In the genomic region with DNA sequence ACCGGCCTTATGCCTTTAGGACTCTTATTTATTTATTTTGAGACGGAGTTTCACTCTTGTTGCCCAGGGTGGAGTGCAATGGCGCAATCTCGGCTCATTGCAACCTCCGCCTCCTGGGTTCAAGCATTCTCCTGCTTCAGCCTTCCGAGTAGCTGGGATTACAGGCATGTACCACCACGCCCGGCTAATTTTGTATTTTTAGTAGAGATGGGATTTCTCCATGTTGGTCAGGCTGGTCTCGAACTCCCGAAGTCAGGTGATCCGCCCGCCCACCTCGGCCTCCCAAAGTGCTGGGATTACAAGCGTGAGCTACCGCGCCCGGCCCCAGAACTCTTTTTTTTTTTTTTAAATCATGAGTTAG, we compare ENCODE assay signal across 8 cellular contexts. TPM values are rescaled to one million over a fixed set of nuclear protein-coding genes. Genes with fewer than 3 reads are reported as not detected.
DNase-seq lines count a peak whose midpoint lies in the region; ATAC-seq and TF ChIP-seq lines count a peak whose summit lies in the region.
"Not testable (repeated sequence)": the region's sequence is repeated elsewhere in the genome, so short reads cannot be mapped to it uniquely, and the experiment has no call there.

No MANE protein-coding gene starts in this region.

- not testable (repeated sequence) for H3K9me3 ChIP-seq in PC-9 (ENCODE audit: insufficient read depth, low read depth); colonic mucosa; mucosa of rectum (ENCODE audit: control insufficient read depth in 2 of 2, low read length in 2 of 2); gastrocnemius medialis; uterus
- H3K9me3 ChIP-seq in left ventricle myocardium inferior (replicated peaks): peaks cover 11% of the 10 kb centered on the region

- H3K9me2 ChIP-seq in PC-9 (ENCODE audit: insufficient read depth): not testable (repeated sequence)

- BruUV-seq in PC-9 (replicated peaks; lab: Mats Ljungman, UMichigan): not testable (repeated sequence)

- not testable (repeated sequence) for H3K9me3 Mint-ChIP-seq in activated T-helper 17 cell treated with anti-CD3 and anti-CD28 coated beads, Interleukin-2, amount 50 U/mL, for 72 hours

- peaks cover 38% of the 10 kb centered on the region for H3K79me2 ChIP-seq in PC-9 (ENCODE audit: low read depth)

- H4K20me1 ChIP-seq in PC-9 (ENCODE audit: insufficient read depth): not testable (repeated sequence)

- not testable (repeated sequence) for DNase-seq in GM12864 (ENCODE audit: low read depth); PC-9; colonic mucosa; left ventricle myocardium inferior; gastrocnemius medialis
- peak in 1 of 2 donors; percentile 39 for DNase-seq in uterus

- peak overlapping the region; percentile 70 for H3K4me2 ChIP-seq in PC-9

- peak overlapping the region; percentile 95 for H3K4me3 Mint-ChIP-seq in activated T-helper 17 cell treated with anti-CD3 and anti-CD28 coated beads, Interleukin-2, amount 50 U/mL, for 72 hours

- not testable (repeated sequence) for TF ChIP-seq POLR2A in gastrocnemius medialis (IDR thresholded peaks at IDR 0.05); uterus (IDR thresholded peaks at IDR 0.05)

- H3K27ac ChIP-seq in PC-9: peak overlapping the region; percentile 65
- peak overlapping the region; percentile 99 for H3K27ac ChIP-seq in colonic mucosa
- peak overlapping the region; percentile 95 for H3K27ac ChIP-seq in left ventricle myocardium inferior (replicated peaks)
- peak overlapping the region; percentile 97 to 98 for H3K27ac ChIP-seq in mucosa of rectum (ENCODE audit: low read depth in 2 of 2, low read length in 2 of 2)
- H3K27ac ChIP-seq in gastrocnemius medialis: peak overlapping the region; percentile 88 to 99 (median 94)
- peak overlapping the region; percentile 91 to 98 for H3K27ac ChIP-seq in uterus

- CTCF ChIA-PET in PC-9 (lab: Charles Lee): interaction anchor here (0.6 to 1.5 kb wide), 4 partner anchors 12 to 112 kb away, joined by 3 to 15 read pairs (median 6); no protein-coding TSS in a partner anchor

- H3K4me1 Mint-ChIP-seq in activated T-helper 17 cell treated with anti-CD3 and anti-CD28 coated beads, Interleukin-2, amount 50 U/mL, for 72 hours: peaks cover 25% of the 10 kb centered on the region

- POLR2A ChIA-PET in PC-9 (lab: Charles Lee; ENCODE audit: unreplicated experiment): interaction anchor here (0.5 to 1.1 kb wide), 17 partner anchors 13 to 1434 kb away, joined by 3 to 19 read pairs (median 5); no protein-coding TSS in a partner anchor

- not testable (repeated sequence) for ATAC-seq in activated T-helper 17 cell treated with anti-CD3 and anti-CD28 coated beads, Interleukin-2, amount 50 U/mL, for 72 hours (replicated peaks); gastrocnemius medialis

- not testable (repeated sequence) for TF ChIP-seq CTCF in GM12864 (IDR thresholded peaks at IDR 0.05; ENCODE audit: low read depth, low read length, missing control alignments); PC-9 (conservative IDR thresholded peaks at IDR 0.05); colonic mucosa (IDR thresholded peaks at IDR 0.05); left ventricle myocardium inferior (IDR thresholded peaks at IDR 0.05; ENCODE audit: borderline replicate concordance); gastrocnemius medialis (IDR thresholded peaks at IDR 0.05 in 4 of 5, conservative IDR thresholded peaks at IDR 0.05 in 1 of 5); uterus (IDR thresholded peaks at IDR 0.05)

- H3K4me3 ChIP-seq in GM12864 (ENCODE audit: low read depth, low read length) (peak overlapping the region; percentile 90), PC-9 (peak overlapping the region; percentile 63; the same call in 1 of the 2 replicates), colonic mucosa (peak overlapping the region; percentile 86), left ventricle myocardium inferior (peak overlapping the region; percentile 86), mucosa of rectum (ENCODE audit: low read length in 2 of 2) (peak overlapping the region; percentile 80 to 82), gastrocnemius medialis (peak overlapping the region; percentile 56 to 87 (median 72)), uterus (peak overlapping the region; percentile 46 to 95)

- H3F3A ChIP-seq in PC-9 (ENCODE audit: insufficient read depth, low read depth): peaks cover 18% of the 10 kb centered on the region

- H3K27ac Mint-ChIP-seq in activated T-helper 17 cell treated with anti-CD3 and anti-CD28 coated beads, Interleukin-2, amount 50 U/mL, for 72 hours: peak overlapping the region; percentile 97

- H3K27me3 ChIP-seq in PC-9 (ENCODE audit: insufficient read depth, low read depth); colonic mucosa; left ventricle myocardium inferior (ENCODE audit: low read depth); mucosa of rectum (ENCODE audit: control insufficient read depth in 2 of 2, insufficient read depth in 2 of 2, low read length in 2 of 2); gastrocnemius medialis; uterus: not testable (repeated sequence)

- peak overlapping the region; percentile 56 to 67 for H3K9ac ChIP-seq in colonic mucosa (ENCODE audit: low read depth in 2 of 2, low read length in 2 of 2)
- H3K9ac ChIP-seq in mucosa of rectum (ENCODE audit: low read depth in 1 of 2, low read length in 2 of 2): peak overlapping the region; percentile 84 to 90

- peak overlapping the region; percentile 90 for H2AFZ ChIP-seq in PC-9

- intact Hi-C loops in PC-9 (cut with micrococcal nuclease; ENCODE audit: unreplicated experiment); colonic mucosa (cut with DNase I); left ventricle myocardium inferior (cut with micrococcal nuclease); gastrocnemius medialis (cut with DNase I; ENCODE audit: low total_unique reads); uterus (cut with DNase I; ENCODE audit: low total_unique reads): not testable (repeated sequence)

- in situ Hi-C loops in gastrocnemius medialis (cut with MboI; ENCODE audit: low sequenced_read_pairs in 4 of 4): not testable (repeated sequence)

- not testable (repeated sequence) for H3K36me3 ChIP-seq in PC-9 (ENCODE audit: low read depth); colonic mucosa; left ventricle myocardium inferior; mucosa of rectum (ENCODE audit: control insufficient read depth in 2 of 2, insufficient read depth in 2 of 2, low read length in 2 of 2); gastrocnemius medialis; uterus

- H3K4me1 ChIP-seq in PC-9 (replicated peaks; ENCODE audit: insufficient read depth); colonic mucosa; uterus: not testable (repeated sequence)
- H3K4me1 ChIP-seq in left ventricle myocardium inferior: peaks cover 47% of the 10 kb centered on the region
- peaks cover 12 to 17% of the 10 kb centered on the region in 2 donors for H3K4me1 ChIP-seq in mucosa of rectum (ENCODE audit: control insufficient read depth in 2 of 2, insufficient read depth in 2 of 2, low read length in 2 of 2)
- H3K4me1 ChIP-seq in gastrocnemius medialis: peaks cover 25 to 36% of the 10 kb centered on the region in 2 donors

- peaks cover 41% of the 10 kb centered on the region for H3K36me3 Mint-ChIP-seq in activated T-helper 17 cell treated with anti-CD3 and anti-CD28 coated beads, Interleukin-2, amount 50 U/mL, for 72 hours (ENCODE audit: low read depth)

- not testable (repeated sequence) for H3K27me3 Mint-ChIP-seq in activated T-helper 17 cell treated with anti-CD3 and anti-CD28 coated beads, Interleukin-2, amount 50 U/mL, for 72 hours

RNA-seq across cellular contexts. Expression of a gene that starts 0.6 kb away (rescaled TPM):
- 15.9 and 17.5 TPM in 2 replicates for total RNA-seq in PC-9 (2021)
- total RNA-seq in activated T-helper 17 cell treated with anti-CD3 and anti-CD28 coated beads, Interleukin-2, amount 50 U/mL, for 72 hours: 10 to 100 TPM; 29.5 to 52.4 TPM
- 10 to 100 TPM; 18.5 to 28.9 TPM for total RNA-seq in colonic mucosa
- 19.4 TPM for total RNA-seq in left ventricle myocardium inferior
- 10 to 100 TPM; 28.1 to 35.5 (median 31.7) TPM for total RNA-seq in gastrocnemius medialis
- 10 to 100 TPM; 23.3 to 95.1 (median 59.4) TPM for total RNA-seq in uterus
